In the genomic region with DNA sequence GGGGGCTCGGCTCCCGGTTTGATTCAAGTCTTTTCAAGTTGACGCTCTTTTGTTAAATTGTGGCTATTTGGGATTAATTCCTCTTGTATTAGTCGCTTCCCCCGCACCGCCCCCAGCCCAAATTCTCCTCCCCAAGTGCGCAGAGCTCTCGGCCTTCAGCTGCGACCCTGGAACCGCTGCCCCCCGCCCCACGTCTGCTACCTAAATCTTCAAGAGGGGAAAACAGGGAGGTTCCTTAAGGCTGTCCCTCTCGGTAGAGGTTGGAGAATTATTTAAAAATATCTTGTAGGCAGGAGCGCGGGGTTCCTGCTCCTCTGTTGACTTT, we compare ENCODE assay signal across 8 cellular contexts. TPM values are rescaled to one million over a fixed set of nuclear protein-coding genes. Genes with fewer than 3 reads are reported as not detected.
DNase-seq lines count a peak whose midpoint lies in the region; ATAC-seq and TF ChIP-seq lines count a peak whose summit lies in the region.

No MANE protein-coding gene starts in this region.

- TF ChIP-seq POLR2A in right lobe of liver (IDR thresholded peaks at IDR 0.05): no peak

- TF ChIP-seq CTCF in astrocyte of the spinal cord (IDR thresholded peaks at IDR 0.05; ENCODE audit: low read depth, low read length): no peak
- TF ChIP-seq CTCF in right lobe of liver (IDR thresholded peaks at IDR 0.05): no peak
- TF ChIP-seq CTCF in thoracic aorta (IDR thresholded peaks at IDR 0.05): no peak

- peaks cover 6% of the 10 kb centered on the region for H3K36me3 Mint-ChIP-seq in T-helper 2 cell treated with Interferon-gamma antibody and Interleukin-4, amounts not matched to agents 5 μg/mL and 100 μg/mL, for 36 hours (ENCODE audit: low read depth)

- H3K27me3 ChIP-seq in right lobe of liver (no peaks in the 10 kb centered on the region), thoracic aorta (replicated peaks; ENCODE audit: insufficient read depth) (no peaks in the 10 kb centered on the region)

- no peak for DNase-seq in T-helper 2 cell treated with Interferon-gamma antibody and Interleukin-4, amounts not matched to agents 5 μg/mL and 100 μg/mL, for 36 hours (ENCODE audit: low spot score)
- DNase-seq in T-helper 2 cell (no peak), astrocyte of the spinal cord (ENCODE audit: low read depth, low spot score) (no peak), right lobe of liver (no peak), thoracic aorta (ENCODE audit: low spot score) (no peak), EL (no peak)
- no peak for DNase-seq in stimulated activated CD4-positive, alpha-beta T cell treated with anti-CD3 and anti-CD28 coated beads, Interleukin-4, amount 100 ng/mL, for 24 hours

- H3K4me1 ChIP-seq in right lobe of liver (no peaks in the 10 kb centered on the region), thoracic aorta (ENCODE audit: control insufficient read depth in 1 of 2, low read depth in 2 of 2) (peaks cover 3 to 11% of the 10 kb centered on the region in 2 donors)

- ATAC-seq in right lobe of liver (no peak), thoracic aorta (ENCODE audit: insufficient number of reproducible peaks, low FRiP score, low read depth) (no peak), HG02884 (IDR thresholded peaks at IDR 0.05; ENCODE audit: unreplicated experiment) (no peak)

- peaks cover 16% of the 10 kb centered on the region for H3K27me3 Mint-ChIP-seq in T-helper 2 cell treated with Interferon-gamma antibody and Interleukin-4, amounts not matched to agents 5 μg/mL and 100 μg/mL, for 36 hours (ENCODE audit: low read depth)

- H3K4me1 Mint-ChIP-seq in T-helper 2 cell treated with Interferon-gamma antibody and Interleukin-4, amounts not matched to agents 5 μg/mL and 100 μg/mL, for 36 hours (ENCODE audit: low read depth): peaks cover 18% of the 10 kb centered on the region

- H3K4me3 ChIP-seq in astrocyte of the spinal cord (ENCODE audit: low read depth, low read length): peak overlapping the region; percentile 68
- peak overlapping the region; percentile 46 to 59 (median 55) for H3K4me3 ChIP-seq in right lobe of liver
- H3K4me3 ChIP-seq in thoracic aorta: peak overlapping the region; percentile 88

- 17% methylated on average over 13 of the region's 15 CpGs for WGBS in right lobe of liver (ENCODE audit: insufficient coverage, low coverage, low lambda C conversion rate, missing lambda C conversion rate)

- in situ Hi-C loops in astrocyte of the spinal cord (cut with HindIII; ENCODE audit: low sequenced_read_pairs): no loop called here

- intact Hi-C loops in right lobe of liver (cut with DNase I): no loop called here

- H3K27ac ChIP-seq in right lobe of liver (peak overlapping the region; percentile 31 to 58 (median 53)), thoracic aorta (peak overlapping the region; percentile 78 to 88)

- peak overlapping the region; percentile 52 for H3K27ac Mint-ChIP-seq in T-helper 2 cell treated with Interferon-gamma antibody and Interleukin-4, amounts not matched to agents 5 μg/mL and 100 μg/mL, for 36 hours

- H3K36me3 ChIP-seq in right lobe of liver (no peaks in the 10 kb centered on the region), thoracic aorta (no peaks in the 10 kb centered on the region)

- peak overlapping the region; percentile 86 for H3K4me3 Mint-ChIP-seq in T-helper 2 cell treated with Interferon-gamma antibody and Interleukin-4, amounts not matched to agents 5 μg/mL and 100 μg/mL, for 36 hours

- no peaks in the 10 kb centered on the region for H3K9me3 Mint-ChIP-seq in T-helper 2 cell treated with Interferon-gamma antibody and Interleukin-4, amounts not matched to agents 5 μg/mL and 100 μg/mL, for 36 hours

- H3K9me3 ChIP-seq in right lobe of liver (no peaks in the 10 kb centered on the region), thoracic aorta (no peaks in the 10 kb centered on the region)

RNA-seq across cellular contexts. Expression of a gene that starts 0.9 kb away (rescaled TPM):
- total RNA-seq in right lobe of liver: 10 to 100 TPM; 36.0 to 63.7 (median 44.7) TPM
- total RNA-seq in thoracic aorta: 10 to 100 TPM; 24.0 to 64.5 TPM
